ENCODE assay signal across 1 cellular context in the genomic region with DNA sequence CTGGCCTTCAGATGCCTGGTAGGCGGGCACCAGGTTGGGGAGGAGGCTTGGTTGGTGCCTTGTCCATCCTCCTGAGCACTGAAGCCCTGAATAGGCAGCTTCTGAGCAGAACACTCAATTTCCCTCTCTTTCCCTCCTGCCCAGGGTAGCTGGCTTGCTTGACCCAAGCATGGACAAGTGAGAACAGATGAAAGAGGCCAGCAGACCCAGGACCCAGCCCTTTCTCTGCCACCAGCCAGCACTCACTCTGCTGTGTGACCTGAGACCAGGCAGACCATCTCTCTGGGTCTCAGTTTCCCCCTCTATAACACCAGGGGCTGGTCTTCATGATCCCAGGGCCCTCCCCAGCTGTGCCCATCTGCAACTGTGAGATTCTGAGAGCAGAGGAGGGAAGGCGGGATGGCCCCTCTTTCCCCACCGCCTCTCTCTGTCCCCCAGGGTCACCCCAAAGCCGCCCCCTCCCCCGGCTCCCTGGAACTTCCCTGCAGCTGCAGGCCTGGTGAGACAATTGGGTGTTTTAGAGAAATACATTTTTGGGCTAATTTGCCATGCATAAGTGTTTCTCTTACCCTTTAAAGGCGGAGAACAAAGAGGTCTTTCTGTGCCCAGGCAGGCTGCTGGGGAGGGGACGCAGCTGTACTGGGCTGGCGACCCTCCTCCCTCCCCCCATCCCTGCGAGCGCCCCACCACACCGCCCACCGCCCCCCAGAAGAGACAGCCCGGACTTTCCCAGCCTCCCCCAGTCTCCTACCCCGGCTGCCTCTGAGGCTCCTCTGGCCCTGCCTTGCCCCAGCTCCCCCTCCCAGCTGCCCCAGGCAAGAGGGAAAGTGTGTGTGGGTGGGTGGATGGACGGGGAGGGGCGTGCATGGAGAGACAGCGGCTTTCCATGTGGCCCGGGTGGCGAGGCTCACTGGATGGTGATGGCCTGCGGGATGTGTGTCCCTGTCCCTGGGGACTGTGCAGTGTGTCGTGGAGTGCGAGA.
TF ChIP-seq lines count a peak whose summit lies in the region.

No MANE protein-coding gene starts in this region.

TF ChIP-seq in HepG2, 621 proteins besides CTCF, POLR2A, EP300 and RAD21:
- TF ChIP-seq ZZZ3 (CRISPR knock-in tag; IDR thresholded peaks at IDR 0.05; ENCODE audit: borderline replicate concordance) (no peak), CAMTA2 (CRISPR knock-in tag; IDR thresholded peaks at IDR 0.05; ENCODE audit: borderline replicate concordance) (no peak), TAF1 (CRISPR knock-in tag; IDR thresholded peaks at IDR 0.05) (no peak), ZNF747 (CRISPR knock-in tag; IDR thresholded peaks at IDR 0.05; ENCODE audit: borderline replicate concordance) (no peak), GTF2F1 (IDR thresholded peaks at IDR 0.05; ENCODE audit: low read length) (no peak), DNMT3B (CRISPR knock-in tag; conservative IDR thresholded peaks at IDR 0.05) (no peak), HOXA9 (CRISPR knock-in tag; IDR thresholded peaks at IDR 0.05; ENCODE audit: borderline replicate concordance) (no peak)
- TF ChIP-seq, protein P1, sequence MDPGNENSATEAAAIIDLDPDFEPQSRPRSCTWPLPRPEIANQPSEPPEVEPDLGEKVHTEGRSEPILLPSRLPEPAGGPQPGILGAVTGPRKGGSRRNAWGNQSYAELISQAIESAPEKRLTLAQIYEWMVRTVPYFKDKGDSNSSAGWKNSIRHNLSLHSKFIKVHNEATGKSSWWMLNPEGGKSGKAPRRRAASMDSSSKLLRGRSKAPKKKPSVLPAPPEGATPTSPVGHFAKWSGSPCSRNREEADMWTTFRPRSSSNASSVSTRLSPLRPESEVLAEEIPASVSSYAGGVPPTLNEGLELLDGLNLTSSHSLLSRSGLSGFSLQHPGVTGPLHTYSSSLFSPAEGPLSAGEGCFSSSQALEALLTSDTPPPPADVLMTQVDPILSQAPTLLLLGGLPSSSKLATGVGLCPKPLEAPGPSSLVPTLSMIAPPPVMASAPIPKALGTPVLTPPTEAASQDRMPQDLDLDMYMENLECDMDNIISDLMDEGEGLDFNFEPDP (CRISPR knock-in tag; conservative IDR thresholded peaks at IDR 0.05), result no peak
